18 cellular contexts compared by ENCODE assay signal in genomic region chr1:41652346-41653124, GRCh38.
DNase-seq lines count a peak whose midpoint lies in the region; ATAC-seq and TF ChIP-seq lines count a peak whose summit lies in the region.
"Had no signal": no experiment of that assay in that cellular context is flagged by ENCODE, and none has a peak within 500 bp of the region (broad histone marks: within the 10 kb centered on the region; RNA-seq: fewer than 3 reads in every experiment).

No MANE protein-coding gene starts in this region.

- H2AK5ac ChIP-seq in IMR-90 (ENCODE audit: low read depth, low read length), result peak overlapping the region; percentile 17; the same call in 1 of the 2 replicates

- H2BK5ac ChIP-seq in IMR-90 (ENCODE audit: low read depth, low read length, poor library complexity, severe bottlenecking), result no peak overlapping the region

- H3K4me3 ChIP-seq in BLaER1 treated with 17β-estradiol and CSF1 and Interleukin-3, amounts not matched to agents 10 nM and 100 nM, result no peak overlapping the region
- H3K4me3 ChIP-seq in IMR-90 (ENCODE audit: insufficient read depth, low read depth, low read length) (no peak overlapping the region), neural progenitor cell (no peak overlapping the region), tibial artery (no peak overlapping the region)
- H3K4me3 ChIP-seq: GM23248 had no signal

- no peak overlapping the region for H2AK9ac ChIP-seq in IMR-90 (replicated peaks; ENCODE audit: low read depth, low read length, poor library complexity)

- TF ChIP-seq CTCF in IMR-90 (conservative IDR thresholded peaks at IDR 0.05; ENCODE audit: low read depth, low read length), result no peak
- TF ChIP-seq CTCF in neural progenitor cell (IDR thresholded peaks at IDR 0.05), result no peak
- TF ChIP-seq CTCF in tibial artery (IDR thresholded peaks at IDR 0.05), result no peak

- in situ Hi-C loops in IMR-90 (cut with MboI; ENCODE audit: low sequenced_read_pairs), result no loop called here

- H2BK20ac ChIP-seq in IMR-90 (ENCODE audit: low read depth, low read length), result no peak overlapping the region

- H3K4me2 ChIP-seq in BLaER1 treated with 17β-estradiol and CSF1 and Interleukin-3, amounts not matched to agents 10 nM and 100 nM, result peak overlapping the region; percentile 51 to 87 (median 68)
- H3K4me2 ChIP-seq in IMR-90 (ENCODE audit: low read depth, low read length), result no peak overlapping the region
- H3K4me2 ChIP-seq in neural progenitor cell, result no peak overlapping the region

- no peak overlapping the region for H2BK120ac ChIP-seq in IMR-90 (ENCODE audit: low read depth, low read length)

- no peak overlapping the region for H3K14ac ChIP-seq in IMR-90 (replicated peaks; ENCODE audit: low read depth, low read length)

- no peaks in the 10 kb centered on the region for H3K9me3 Mint-ChIP-seq in activated T-cell treated with anti-CD3 and anti-CD28 coated beads, Interleukin-2, amount 50 U/mL, for 24 hours
- no peaks in the 10 kb centered on the region for H3K9me3 Mint-ChIP-seq in neural progenitor cell
- H3K9me3 Mint-ChIP-seq: CD8-positive, alpha-beta T cell; IgD-negative memory B cell had no signal

- H3K56ac ChIP-seq in IMR-90 (ENCODE audit: extremely low read depth, insufficient read depth, low read length), result no peak overlapping the region

- H3K27me3 ChIP-seq in BLaER1 treated with 17β-estradiol and CSF1 and Interleukin-3, amounts not matched to agents 10 nM and 100 nM, result no peaks in the 10 kb centered on the region
- H3K27me3 ChIP-seq in IMR-90 (ENCODE audit: control insufficient read depth, insufficient read depth, low read length) (no peaks in the 10 kb centered on the region), neural progenitor cell (no peaks in the 10 kb centered on the region), tibial artery (peaks cover 0 to 4% of the 10 kb centered on the region in 2 donors)

- H3K4me1 Mint-ChIP-seq in activated T-cell treated with anti-CD3 and anti-CD28 coated beads, Interleukin-2, amount 50 U/mL, for 24 hours (ENCODE audit: low read depth), result peaks cover 93% of the 10 kb centered on the region
- H3K4me1 Mint-ChIP-seq in neural progenitor cell, result peaks cover 15% of the 10 kb centered on the region

- H4K91ac ChIP-seq in IMR-90 (ENCODE audit: insufficient read depth, low read depth, low read length), result no peak overlapping the region

- H3K27ac Mint-ChIP-seq in activated T-cell treated with anti-CD3 and anti-CD28 coated beads, Interleukin-2, amount 50 U/mL, for 24 hours, result peak overlapping the region; percentile 83
- H3K27ac Mint-ChIP-seq in neural progenitor cell, result peak overlapping the region; percentile 20
- H3K27ac Mint-ChIP-seq: B cell; CD8-positive, alpha-beta T cell had no signal

- H3K23ac ChIP-seq in IMR-90 (ENCODE audit: low read depth, low read length), result no peak overlapping the region

- peaks cover 24 to 31% of the 10 kb centered on the region in 2 experiments for H3K79me1 ChIP-seq in IMR-90 (ENCODE audit: low read depth in 1 of 2, low read length in 2 of 2)

- H3K9me1 ChIP-seq in IMR-90 (ENCODE audit: insufficient read depth, low read length), result peaks cover 6% of the 10 kb centered on the region

- no TSS peak for BruUV-seq in IMR-90 (replicated peaks; lab: Mats Ljungman, UMichigan)

- no peak overlapping the region for H3K4ac ChIP-seq in IMR-90 (ENCODE audit: low read depth, low read length)

- H3F3A ChIP-seq in neural progenitor cell (ENCODE audit: low read depth), result no peaks in the 10 kb centered on the region

- no peak overlapping the region for H3K18ac ChIP-seq in IMR-90 (ENCODE audit: low read depth, low read length)

- no peak overlapping the region for H3K27ac ChIP-seq in BLaER1 treated with 17β-estradiol and CSF1 and Interleukin-3, amounts not matched to agents 10 nM and 100 nM
- H3K27ac ChIP-seq in IMR-90 (ENCODE audit: insufficient read depth, low read length), result no peak overlapping the region
- H3K27ac ChIP-seq in neural progenitor cell, result no peak overlapping the region
- no peak overlapping the region for H3K27ac ChIP-seq in tibial artery
- H3K27ac ChIP-seq: GM23248 had no signal

- no peak overlapping the region for H2BK15ac ChIP-seq in IMR-90 (ENCODE audit: low read depth, low read length)

- H3K36me3 Mint-ChIP-seq in activated T-cell treated with anti-CD3 and anti-CD28 coated beads, Interleukin-2, amount 50 U/mL, for 24 hours (ENCODE audit: low read depth), result peaks cover 92% of the 10 kb centered on the region
- H3K36me3 Mint-ChIP-seq in neural progenitor cell, result no peaks in the 10 kb centered on the region
- H3K36me3 Mint-ChIP-seq: CD8-positive, alpha-beta T cell; IgD-negative memory B cell had no signal

- peaks cover 0 to 12% (median 0%) of the 10 kb centered on the region in 11 experiments; a peak in 3 of 22 replicates for H3K36me3 ChIP-seq in BLaER1 treated with 17β-estradiol and CSF1 and Interleukin-3, amounts not matched to agents 10 nM and 100 nM
- no peaks in the 10 kb centered on the region for H3K36me3 ChIP-seq in IMR-90 (ENCODE audit: control insufficient read depth, insufficient read depth, low read length)
- H3K36me3 ChIP-seq in neural progenitor cell, result no peaks in the 10 kb centered on the region
- H3K36me3 ChIP-seq in tibial artery, result no peaks in the 10 kb centered on the region

- intact Hi-C loops in IMR-90 (cut with micrococcal nuclease) (no loop called here), tibial artery (cut with DNase I; ENCODE audit: low total_unique reads) (no loop called here)

- peaks cover 71 to 93% (median 90%) of the 10 kb centered on the region in 10 experiments for H3K4me1 ChIP-seq in BLaER1 treated with 17β-estradiol and CSF1 and Interleukin-3, amounts not matched to agents 10 nM and 100 nM
- H3K4me1 ChIP-seq in IMR-90 (ENCODE audit: control insufficient read depth, insufficient read depth, low read length) (peaks cover 5% of the 10 kb centered on the region), neural progenitor cell (no peaks in the 10 kb centered on the region), tibial artery (peaks cover 0 to 9% (median 2%) of the 10 kb centered on the region in 4 donors)

- H3K27me3 Mint-ChIP-seq in activated T-cell treated with anti-CD3 and anti-CD28 coated beads, Interleukin-2, amount 50 U/mL, for 24 hours, result no peaks in the 10 kb centered on the region
- H3K27me3 Mint-ChIP-seq in neural progenitor cell (ENCODE audit: insufficient read depth, low read depth), result peaks cover 6% of the 10 kb centered on the region
- H3K27me3 Mint-ChIP-seq: B cell, IgD-negative memory B cell had no signal

- CTCF ChIA-PET in IMR-90 (lab: Yijun Ruan, JAX), result interaction anchor here (0.7 kb wide), 1 partner anchor 97 kb away, joined by 3 read pairs; no protein-coding TSS in a partner anchor

- H3K9ac ChIP-seq in BLaER1 treated with 17β-estradiol and CSF1 and Interleukin-3, amounts not matched to agents 10 nM and 100 nM, result no peak overlapping the region
- H3K9ac ChIP-seq in IMR-90 (ENCODE audit: low read depth, low read length), result no peak overlapping the region
- no peak overlapping the region for H3K9ac ChIP-seq in neural progenitor cell
- H3K9ac ChIP-seq: GM23248 had no signal

- no CpG with 5 or more reads among the region's 11 CpGs for WGBS in IMR-90 (ENCODE audit: extremely low coverage in 2 of 2, insufficient read length in 1 of 2), 2 experiments

- H4K20me1 ChIP-seq in BLaER1 treated with 17β-estradiol and CSF1 and Interleukin-3, amounts not matched to agents 10 nM and 100 nM, result peaks cover 0 to 65% (median 18%) of the 10 kb centered on the region in 11 experiments; a peak in 10 of 22 replicates
- no peaks in the 10 kb centered on the region for H4K20me1 ChIP-seq in IMR-90 (ENCODE audit: insufficient read depth, low read length)
- no peaks in the 10 kb centered on the region for H4K20me1 ChIP-seq in neural progenitor cell (ENCODE audit: low read depth)

- no peak for TF ChIP-seq POLR2A in IMR-90 (IDR thresholded peaks at IDR 0.05; ENCODE audit: low read depth, low read length)

- H4K5ac ChIP-seq in IMR-90 (ENCODE audit: low read depth, low read length), result no peak overlapping the region

- no peak overlapping the region for H2AFZ ChIP-seq in IMR-90 (replicated peaks; ENCODE audit: low read length, poor library complexity)
- no peak overlapping the region for H2AFZ ChIP-seq in neural progenitor cell (replicated peaks)
- H2AFZ ChIP-seq: GM23248 had no signal

- H3K79me2 ChIP-seq in neural progenitor cell (ENCODE audit: low read depth), result no peaks in the 10 kb centered on the region

- POLR2A ChIA-PET in IMR-90 (lab: Charles Lee; ENCODE audit: unreplicated experiment), result no interaction called here

- ATAC-seq in IMR-90 (ENCODE audit: low read depth), result no peak
- ATAC-seq: CD8-positive, alpha-beta T cell; Panc1 had no signal

- no peak for TF ChIP-seq RAD21 in IMR-90 (IDR thresholded peaks at IDR 0.05; ENCODE audit: low read length)

- H4K8ac ChIP-seq in IMR-90 (ENCODE audit: low read depth in 2 of 2, low read length in 2 of 2), result no peak overlapping the region

- no peak for DNase-seq in activated T-cell treated with anti-CD3 and anti-CD28 coated beads, Interleukin-2, amount 50 U/mL, for 24 hours
- DNase-seq in activated T-cell treated with anti-CD3 and anti-CD28 coated beads for 4 hours (no peak), IMR-90 (no peak), neural progenitor cell (ENCODE audit: low spot score) (no peak), hippocampal formation (lab: John Stamatoyannopoulos, UW) (no peak), tibial artery (no peak)
- DNase-seq: CD8-positive, alpha-beta T cell; GM23248; HCEC 1CT; Kasumi-1; MM.1S; NCI-H1092 treated with DMSO at 0.1 percent for 48 hours; NCI-H2081 treated with DMSO at 0.1 percent for 48 hours; NCI-H510A treated with DMSO at 0.1 percent for 48 hours had no signal

- H3K4me3 Mint-ChIP-seq in activated T-cell treated with anti-CD3 and anti-CD28 coated beads, Interleukin-2, amount 50 U/mL, for 24 hours, result no peak overlapping the region
- no peak overlapping the region for H3K4me3 Mint-ChIP-seq in neural progenitor cell
- H3K4me3 Mint-ChIP-seq: B cell; CD8-positive, alpha-beta T cell; IgD-negative memory B cell had no signal

- dilution Hi-C loops in IMR-90 (cut with HindIII; ENCODE audit: low sequenced_read_pairs, unreplicated experiment), result no loop called here

- H3K9me3 ChIP-seq in BLaER1 treated with 17β-estradiol and CSF1 and Interleukin-3, amounts not matched to agents 10 nM and 100 nM (replicated peaks in 1 of 11), result no peaks in the 10 kb centered on the region
- H3K9me3 ChIP-seq in IMR-90 (ENCODE audit: control insufficient read depth, insufficient read depth, low read length) (no peaks in the 10 kb centered on the region), neural progenitor cell (ENCODE audit: low read depth) (no peaks in the 10 kb centered on the region), tibial artery (no peaks in the 10 kb centered on the region)

TF ChIP-seq in IMR-90, 13 proteins besides CTCF, POLR2A, EP300 and RAD21 (continues in another document):
- no peak for TF ChIP-seq CEBPB (IDR thresholded peaks at IDR 0.05; ENCODE audit: low read depth, low read length)
- TF ChIP-seq MXI1 (IDR thresholded peaks at IDR 0.05; ENCODE audit: borderline replicate concordance, low read depth, low read length), result no peak
- TF ChIP-seq RFX5 (IDR thresholded peaks at IDR 0.05; ENCODE audit: low read depth, low read length), result no peak

Comparison
In these comparisons a context has a peak if more than half of its experiments do, and no peak if none do; other contexts are left out.
1. H3K4me2 ChIP-seq: peak in BLaER1 treated with 17β-estradiol and CSF1 and Interleukin-3, amounts not matched to agents 10 nM and 100 nM (11 of 11); none in IMR-90 (single experiment) and neural progenitor cell (single experiment).